ENCODE assay signal across 39 cellular contexts in genomic region chr20:3141757-3142156, GRCh38. TPM values are rescaled to one million over a fixed set of nuclear protein-coding genes. Genes with fewer than 3 reads are reported as not detected.
"Had no signal": no experiment of that assay in that cellular context is flagged by ENCODE, and none has a peak within 500 bp of the region (broad histone marks: within the 10 kb centered on the region; RNA-seq: fewer than 3 reads in every experiment).

No MANE protein-coding gene starts in this region.

- H3K4me3 ChIP-seq: MG63 had no signal

- DNase-seq: Karpas-422, Kasumi-1, MG63, MM.1S, MV-4-11, NCI-H1048, NCI-H1092, NCI-H1092 treated with DMSO at 0.1 percent for 48 hours, NCI-H1105, NCI-H1105 treated with DMSO at 0.1 percent for 48 hours, NCI-H1417, NCI-H1417 treated with DMSO at 0.1 percent for 48 hours, NCI-H1436, NCI-H1436 treated with DMSO at 0.1 percent for 48 hours, NCI-H146, NCI-H1694, NCI-H1694 treated with DMSO at 0.1 percent for 48 hours, NCI-H187, NCI-H187 treated with DMSO at 0.1 percent for 48 hours, NCI-H1930, NCI-H2029, NCI-H2029 treated with DMSO at 0.1 percent for 48 hours, NCI-H2081, NCI-H2081 treated with DMSO at 0.1 percent for 48 hours, NCI-H2107, NCI-H2171, NCI-H2171 treated with DMSO at 0.1 percent for 48 hours, NCI-H2227 treated with DMSO at 0.1 percent for 48 hours, NCI-H226, NCI-H345, NCI-H446, NCI-H446 treated with DMSO at 0.1 percent for 48 hours, NCI-H510A, NCI-H510A treated with DMSO at 0.1 percent for 48 hours, NCI-H524 had no signal

- H3K27me3 ChIP-seq: MG63 had no signal

- H3K9me3 ChIP-seq: MG63 had no signal

RNA-seq across cellular contexts. Expression of gene AVP, which starts 57.2 kb away (rescaled TPM):
- total RNA-seq: LHCN-M2, M059J, MCF 10A, NCI-H460 had no signal
